In genomic region chr19:7415163-7415856, GRCh38 we compare ENCODE assay signal across 1 cellular context.
TF ChIP-seq lines count a peak whose summit lies in the region.

No MANE protein-coding gene starts in this region.

TF ChIP-seq in HepG2, 621 proteins besides CTCF, POLR2A, EP300 and RAD21 (continued from another document):
- no peak for TF ChIP-seq ELK4 (CRISPR knock-in tag; IDR thresholded peaks at IDR 0.05; ENCODE audit: borderline replicate concordance)
- TF ChIP-seq ATF5 (CRISPR knock-in tag; IDR thresholded peaks at IDR 0.05; ENCODE audit: low read depth): no peak
- TF ChIP-seq SIX4 (CRISPR knock-in tag; IDR thresholded peaks at IDR 0.05): no peak
- no peak for TF ChIP-seq MYNN (CRISPR knock-in tag; IDR thresholded peaks at IDR 0.05; ENCODE audit: low read depth)
- no peak for TF ChIP-seq FOXP1 (IDR thresholded peaks at IDR 0.05)
- peak; percentile 53; the same call in 1 of the 2 replicates for TF ChIP-seq FOXP1 (CRISPR knock-in tag; IDR thresholded peaks at IDR 0.05)
- TF ChIP-seq KDM4B (CRISPR knock-in tag; IDR thresholded peaks at IDR 0.05): no peak
- no peak for TF ChIP-seq KMT2A (CRISPR knock-in tag; IDR thresholded peaks at IDR 0.05)
- no peak for TF ChIP-seq ZNF780A (CRISPR knock-in tag; IDR thresholded peaks at IDR 0.05)
- TF ChIP-seq, protein P1, sequence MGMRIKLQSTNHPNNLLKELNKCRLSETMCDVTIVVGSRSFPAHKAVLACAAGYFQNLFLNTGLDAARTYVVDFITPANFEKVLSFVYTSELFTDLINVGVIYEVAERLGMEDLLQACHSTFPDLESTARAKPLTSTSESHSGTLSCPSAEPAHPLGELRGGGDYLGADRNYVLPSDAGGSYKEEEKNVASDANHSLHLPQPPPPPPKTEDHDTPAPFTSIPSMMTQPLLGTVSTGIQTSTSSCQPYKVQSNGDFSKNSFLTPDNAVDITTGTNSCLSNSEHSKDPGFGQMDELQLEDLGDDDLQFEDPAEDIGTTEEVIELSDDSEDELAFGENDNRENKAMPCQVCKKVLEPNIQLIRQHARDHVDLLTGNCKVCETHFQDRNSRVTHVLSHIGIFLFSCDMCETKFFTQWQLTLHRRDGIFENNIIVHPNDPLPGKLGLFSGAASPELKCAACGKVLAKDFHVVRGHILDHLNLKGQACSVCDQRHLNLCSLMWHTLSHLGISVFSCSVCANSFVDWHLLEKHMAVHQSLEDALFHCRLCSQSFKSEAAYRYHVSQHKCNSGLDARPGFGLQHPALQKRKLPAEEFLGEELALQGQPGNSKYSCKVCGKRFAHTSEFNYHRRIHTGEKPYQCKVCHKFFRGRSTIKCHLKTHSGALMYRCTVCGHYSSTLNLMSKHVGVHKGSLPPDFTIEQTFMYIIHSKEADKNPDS (CRISPR knock-in tag; IDR thresholded peaks at IDR 0.05): no peak
- TF ChIP-seq TIGD3 (CRISPR knock-in tag; IDR thresholded peaks at IDR 0.05; ENCODE audit: borderline replicate concordance): no peak
- no peak for TF ChIP-seq ZSCAN25 (CRISPR knock-in tag; IDR thresholded peaks at IDR 0.05)
- TF ChIP-seq, protein P2, sequence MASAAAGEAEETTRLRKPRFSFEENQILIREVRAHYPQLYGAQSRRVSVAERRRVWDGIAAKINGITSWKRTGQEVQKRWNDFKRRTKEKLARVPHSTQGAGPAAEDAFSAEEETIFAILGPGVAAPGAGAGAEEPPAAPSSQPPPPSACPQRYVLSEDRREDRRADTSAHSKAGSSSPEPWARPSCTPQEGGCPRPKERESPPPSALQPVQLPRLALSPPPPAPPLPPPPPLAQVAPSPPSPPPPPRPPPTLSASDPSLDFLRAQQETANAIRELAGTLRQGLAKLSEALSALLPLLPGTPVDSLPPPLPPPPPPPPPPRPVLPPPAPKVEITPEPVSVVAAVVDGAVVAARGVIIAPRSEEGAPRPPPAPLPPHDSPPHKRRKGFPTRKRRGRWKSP (CRISPR knock-in tag; IDR thresholded peaks at IDR 0.05): no peak
- TF ChIP-seq ZBTB4 (CRISPR knock-in tag; IDR thresholded peaks at IDR 0.05; ENCODE audit: borderline replicate concordance): no peak
- no peak for TF ChIP-seq NRL (CRISPR knock-in tag; IDR thresholded peaks at IDR 0.05; ENCODE audit: borderline replicate concordance)
- TF ChIP-seq HOXD1 (CRISPR knock-in tag; IDR thresholded peaks at IDR 0.05): no peak
- TF ChIP-seq HBP1 (CRISPR knock-in tag; IDR thresholded peaks at IDR 0.05; ENCODE audit: low read depth): no peak
- no peak for TF ChIP-seq MATR3 (CRISPR knock-in tag; IDR thresholded peaks at IDR 0.05)
- TF ChIP-seq ZNF205 (CRISPR knock-in tag; IDR thresholded peaks at IDR 0.05): 0 out of 2 replicates have a peak, but pooled peaks have one; percentile 18
- TF ChIP-seq, protein P3, sequence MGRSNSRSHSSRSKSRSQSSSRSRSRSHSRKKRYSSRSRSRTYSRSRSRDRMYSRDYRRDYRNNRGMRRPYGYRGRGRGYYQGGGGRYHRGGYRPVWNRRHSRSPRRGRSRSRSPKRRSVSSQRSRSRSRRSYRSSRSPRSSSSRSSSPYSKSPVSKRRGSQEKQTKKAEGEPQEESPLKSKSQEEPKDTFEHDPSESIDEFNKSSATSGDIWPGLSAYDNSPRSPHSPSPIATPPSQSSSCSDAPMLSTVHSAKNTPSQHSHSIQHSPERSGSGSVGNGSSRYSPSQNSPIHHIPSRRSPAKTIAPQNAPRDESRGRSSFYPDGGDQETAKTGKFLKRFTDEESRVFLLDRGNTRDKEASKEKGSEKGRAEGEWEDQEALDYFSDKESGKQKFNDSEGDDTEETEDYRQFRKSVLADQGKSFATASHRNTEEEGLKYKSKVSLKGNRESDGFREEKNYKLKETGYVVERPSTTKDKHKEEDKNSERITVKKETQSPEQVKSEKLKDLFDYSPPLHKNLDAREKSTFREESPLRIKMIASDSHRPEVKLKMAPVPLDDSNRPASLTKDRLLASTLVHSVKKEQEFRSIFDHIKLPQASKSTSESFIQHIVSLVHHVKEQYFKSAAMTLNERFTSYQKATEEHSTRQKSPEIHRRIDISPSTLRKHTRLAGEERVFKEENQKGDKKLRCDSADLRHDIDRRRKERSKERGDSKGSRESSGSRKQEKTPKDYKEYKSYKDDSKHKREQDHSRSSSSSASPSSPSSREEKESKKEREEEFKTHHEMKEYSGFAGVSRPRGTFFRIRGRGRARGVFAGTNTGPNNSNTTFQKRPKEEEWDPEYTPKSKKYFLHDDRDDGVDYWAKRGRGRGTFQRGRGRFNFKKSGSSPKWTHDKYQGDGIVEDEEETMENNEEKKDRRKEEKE (IDR thresholded peaks at IDR 0.05): no peak
- TF ChIP-seq ZNF512B (CRISPR knock-in tag; IDR thresholded peaks at IDR 0.05; ENCODE audit: borderline replicate concordance): no peak
- no peak for TF ChIP-seq TBL1XR1 (IDR thresholded peaks at IDR 0.05; ENCODE audit: borderline replicate concordance, low read length, partially characterized antibody)
- TF ChIP-seq HDAC2 (CRISPR knock-in tag; IDR thresholded peaks at IDR 0.05): 0 out of 2 replicates have a peak, but pooled peaks have one; percentile 33
- TF ChIP-seq ZKSCAN1 (IDR thresholded peaks at IDR 0.05; ENCODE audit: low read length): no peak
- no peak for TF ChIP-seq ZNF224 (CRISPR knock-in tag; IDR thresholded peaks at IDR 0.05)
- no peak for TF ChIP-seq BRCA1 (CRISPR knock-in tag; IDR thresholded peaks at IDR 0.05)
- TF ChIP-seq ZNF530 (CRISPR knock-in tag; IDR thresholded peaks at IDR 0.05; ENCODE audit: low read depth): no peak
- 0 out of 2 replicates have a peak, but pooled peaks have one; percentile 55 for TF ChIP-seq ZSCAN29 (CRISPR knock-in tag; conservative IDR thresholded peaks at IDR 0.05)
- no peak for TF ChIP-seq GTF2F1 (IDR thresholded peaks at IDR 0.05; ENCODE audit: low read length)
- TF ChIP-seq ZNF672 (CRISPR knock-in tag; IDR thresholded peaks at IDR 0.05): no peak
